8 cellular contexts compared by ENCODE assay signal in genomic region chr17:17682293-17682736, GRCh38. TPM values are rescaled to one million over a fixed set of nuclear protein-coding genes. Genes with fewer than 3 reads are reported as not detected.
DNase-seq lines count a peak whose midpoint lies in the region; FAIRE-seq and TF ChIP-seq lines count a peak whose summit lies in the region.

No MANE protein-coding gene starts in this region.

- H3K36me3 ChIP-seq in cardiac muscle cell (no peaks in the 10 kb centered on the region), trophoblast cell (ENCODE audit: control insufficient read depth in 1 of 2, insufficient read depth in 2 of 2, low read length in 2 of 2) (no peaks in the 10 kb centered on the region)

- peak overlapping the region; percentile 98 for H3K27ac Mint-ChIP-seq in HFFc6

- H2BK12ac ChIP-seq in trophoblast cell (ENCODE audit: low read length), result peak overlapping the region; percentile 72

- peak overlapping the region; percentile 99 for H3K18ac ChIP-seq in trophoblast cell (ENCODE audit: low read length)

- H3K9me3 Mint-ChIP-seq in HFFc6, result no peaks in the 10 kb centered on the region

- no CpG with 5 or more reads among the region's 49 CpGs for WGBS in trophoblast cell (ENCODE audit: extremely low coverage, insufficient coverage, insufficient read length)

- peak overlapping the region; percentile 93 for H3K4me3 Mint-ChIP-seq in HFFc6

- H3K27me3 ChIP-seq in cardiac muscle cell (peaks cover 21% of the 10 kb centered on the region), trophoblast cell (ENCODE audit: insufficient read depth, low read length) (no peaks in the 10 kb centered on the region)

- H3K79me2 ChIP-seq in trophoblast cell (ENCODE audit: control insufficient read depth, insufficient read depth, low read length, poor library complexity), result peaks cover 33% of the 10 kb centered on the region

- peak overlapping the region; percentile 90 for H3K27ac ChIP-seq in cardiac muscle cell
- peak overlapping the region; percentile 84 for H3K27ac ChIP-seq in trophoblast cell (ENCODE audit: low read depth, low read length)

- peak; percentile 36; the same call in 1 of the 2 replicates for TF ChIP-seq POLR2A in GM12891 (IDR thresholded peaks at IDR 0.05; ENCODE audit: low read depth, low read length)

- H2BK5ac ChIP-seq in trophoblast cell (ENCODE audit: low read depth, low read length, poor library complexity), result peak overlapping the region; percentile 96

- H3K27me3 Mint-ChIP-seq in HFFc6 (ENCODE audit: insufficient read depth), result peaks cover 3% of the 10 kb centered on the region

- peaks cover 32% of the 10 kb centered on the region for H3K79me1 ChIP-seq in trophoblast cell (ENCODE audit: low read length)

- H4K91ac ChIP-seq in trophoblast cell (ENCODE audit: low read depth, low read length), result peak overlapping the region; percentile 99

- peak overlapping the region; percentile 96 for H2BK120ac ChIP-seq in trophoblast cell (ENCODE audit: insufficient read depth, low read length, poor library complexity)

- TF ChIP-seq CTCF in HFFc6 (IDR thresholded peaks at IDR 0.05), result no peak
- no peak for TF ChIP-seq CTCF in cardiac muscle cell (IDR thresholded peaks at IDR 0.05; ENCODE audit: low read depth, low read length)

- H3K9me3 ChIP-seq in cardiac muscle cell (ENCODE audit: low read depth), result no peaks in the 10 kb centered on the region
- H3K9me3 ChIP-seq in trophoblast cell (ENCODE audit: insufficient read depth, low read depth, low read length), result no peaks in the 10 kb centered on the region

- peaks cover 8% of the 10 kb centered on the region for H3K4me1 ChIP-seq in cardiac muscle cell (ENCODE audit: low read depth)
- peaks cover 29 to 35% of the 10 kb centered on the region in 2 experiments for H3K4me1 ChIP-seq in trophoblast cell (ENCODE audit: control insufficient read depth in 1 of 2, insufficient read depth in 2 of 2, low read length in 2 of 2)

- H3K36me3 Mint-ChIP-seq in HFFc6 (ENCODE audit: low read depth), result no peaks in the 10 kb centered on the region

- H3K9ac ChIP-seq in trophoblast cell (ENCODE audit: low read length), result peak overlapping the region; percentile 89

- FAIRE-seq in GM12891 (lab: Jason Lieb, UNC), result peak; percentile 58

- H3K4me3 ChIP-seq in cardiac muscle cell (peak overlapping the region; percentile 78), trophoblast cell (ENCODE audit: low read depth, low read length) (peak overlapping the region; percentile 80)

- H2AK5ac ChIP-seq in trophoblast cell (ENCODE audit: low read length), result peak overlapping the region; percentile 99

- peak overlapping the region; percentile 91 for H2AFZ ChIP-seq in trophoblast cell (ENCODE audit: insufficient read depth, low read length, poor library complexity)

- DNase-seq in GM12891 (ENCODE audit: insufficient read length, low spot score) (no peak), HFFc6 (no peak), cardiac muscle cell (ENCODE audit: low read depth in 1 of 2, low spot score in 1 of 2) (peak; percentile 45 to 62), trophoblast cell (peak in 1 of 2 donors; percentile 21), DMS153 treated with DMSO at 0.1 percent for 48 hours (lab: John Stamatoyannopoulos, UW; ENCODE audit: unreplicated experiment) (no peak), mesenteric fat pad (ENCODE audit: low spot score) (no peak)
- peak; percentile 43 for DNase-seq in activated naive CD4-positive, alpha-beta T cell treated with anti-CD3 and anti-CD28 coated beads, Interleukin-2, amount 50 U/mL, for 16 hours

- H3K14ac ChIP-seq in trophoblast cell (ENCODE audit: low read length), result peak overlapping the region; percentile 99

- peak overlapping the region; percentile 72 for H3K4me2 ChIP-seq in trophoblast cell (ENCODE audit: low read length)

- peaks cover 48% of the 10 kb centered on the region for H3K4me1 Mint-ChIP-seq in HFFc6 (ENCODE audit: low read depth)

- H4K8ac ChIP-seq in trophoblast cell (ENCODE audit: low read depth, low read length), result peak overlapping the region; percentile 94

- peak overlapping the region; percentile 99 for H3K4ac ChIP-seq in trophoblast cell (ENCODE audit: low read depth, low read length)

- peak overlapping the region; percentile 98 for H4K12ac ChIP-seq in trophoblast cell (ENCODE audit: low read depth, low read length)

- no peak overlapping the region for H3K23ac ChIP-seq in trophoblast cell (ENCODE audit: low read length)

TF ChIP-seq in GM12891, 5 proteins besides CTCF, POLR2A, EP300 and RAD21:
- TF ChIP-seq POLR2AphosphoS5 (IDR thresholded peaks at IDR 0.05; ENCODE audit: low read depth, low read length), result peak; percentile 53; the same call in 1 of the 2 replicates
- TF ChIP-seq SPI1 (IDR thresholded peaks at IDR 0.05; ENCODE audit: low read depth, low read length), result peak; percentile 68; the same call in 1 of the 2 replicates
- no peak for TF ChIP-seq TAF1 (IDR thresholded peaks at IDR 0.05; ENCODE audit: low read depth, low read length)

TF ChIP-seq in PFSK-1, 5 proteins besides CTCF, POLR2A, EP300 and RAD21:
- TF ChIP-seq, protein P1, sequence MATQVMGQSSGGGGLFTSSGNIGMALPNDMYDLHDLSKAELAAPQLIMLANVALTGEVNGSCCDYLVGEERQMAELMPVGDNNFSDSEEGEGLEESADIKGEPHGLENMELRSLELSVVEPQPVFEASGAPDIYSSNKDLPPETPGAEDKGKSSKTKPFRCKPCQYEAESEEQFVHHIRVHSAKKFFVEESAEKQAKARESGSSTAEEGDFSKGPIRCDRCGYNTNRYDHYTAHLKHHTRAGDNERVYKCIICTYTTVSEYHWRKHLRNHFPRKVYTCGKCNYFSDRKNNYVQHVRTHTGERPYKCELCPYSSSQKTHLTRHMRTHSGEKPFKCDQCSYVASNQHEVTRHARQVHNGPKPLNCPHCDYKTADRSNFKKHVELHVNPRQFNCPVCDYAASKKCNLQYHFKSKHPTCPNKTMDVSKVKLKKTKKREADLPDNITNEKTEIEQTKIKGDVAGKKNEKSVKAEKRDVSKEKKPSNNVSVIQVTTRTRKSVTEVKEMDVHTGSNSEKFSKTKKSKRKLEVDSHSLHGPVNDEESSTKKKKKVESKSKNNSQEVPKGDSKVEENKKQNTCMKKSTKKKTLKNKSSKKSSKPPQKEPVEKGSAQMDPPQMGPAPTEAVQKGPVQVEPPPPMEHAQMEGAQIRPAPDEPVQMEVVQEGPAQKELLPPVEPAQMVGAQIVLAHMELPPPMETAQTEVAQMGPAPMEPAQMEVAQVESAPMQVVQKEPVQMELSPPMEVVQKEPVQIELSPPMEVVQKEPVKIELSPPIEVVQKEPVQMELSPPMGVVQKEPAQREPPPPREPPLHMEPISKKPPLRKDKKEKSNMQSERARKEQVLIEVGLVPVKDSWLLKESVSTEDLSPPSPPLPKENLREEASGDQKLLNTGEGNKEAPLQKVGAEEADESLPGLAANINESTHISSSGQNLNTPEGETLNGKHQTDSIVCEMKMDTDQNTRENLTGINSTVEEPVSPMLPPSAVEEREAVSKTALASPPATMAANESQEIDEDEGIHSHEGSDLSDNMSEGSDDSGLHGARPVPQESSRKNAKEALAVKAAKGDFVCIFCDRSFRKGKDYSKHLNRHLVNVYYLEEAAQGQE (IDR thresholded peaks at IDR 0.05; ENCODE audit: insufficient read depth in 1 of 2, low read depth in 2 of 2, low read length in 2 of 2), result no peak
- TF ChIP-seq FOXP2 (optimal IDR thresholded peaks at IDR 0.05; ENCODE audit: borderline replicate concordance, extremely low read depth, extremely low read length, insufficient read depth) (peak; percentile 6), SIN3A (IDR thresholded peaks at IDR 0.05; ENCODE audit: borderline replicate concordance, insufficient read depth, low read length) (no peak)

RNA-seq across cellular contexts. Expression of gene RAI1, which starts 1.1 kb away (rescaled TPM):
- 7.1 TPM for polyA plus RNA-seq in GM12891 (2012; ENCODE audit: low read depth, missing spikeins)
- 10 to 100 TPM; 26.9 to 29.3 (median 29.0) TPM for total RNA-seq in HFFc6 (2021; fragmentation: NEBNext Ultra II Directional; extraction: Animal tissue kit (Norgen Biotek cat#: 25700))
- 52.1 TPM for polyA plus RNA-seq in PFSK-1 (2012; ENCODE audit: insufficient read length, low read depth)
- total RNA-seq in cardiac muscle cell (29.7 and 46.2 TPM in 2 replicates), mesenteric fat pad (21.2 TPM)
- 19.9 and 20.2 TPM in 2 replicates for polyA plus RNA-seq in cardiac muscle cell
- 16.7 and 17.4 TPM in 2 replicates for polyA plus RNA-seq in trophoblast cell (2013)

Comparison
In these comparisons a context has a peak if more than half of its experiments do, and no peak if none do; other contexts are left out.
1. DNase-seq: peak in activated naive CD4-positive, alpha-beta T cell treated with anti-CD3 and anti-CD28 coated beads, Interleukin-2, amount 50 U/mL, for 16 hours (single experiment) and cardiac muscle cell (2 of 2); none in GM12891 (single experiment), HFFc6 (single experiment), DMS153 treated with DMSO at 0.1 percent for 48 hours (single experiment) and mesenteric fat pad (single experiment).